30 cellular contexts compared by ENCODE assay signal in the genomic region with DNA sequence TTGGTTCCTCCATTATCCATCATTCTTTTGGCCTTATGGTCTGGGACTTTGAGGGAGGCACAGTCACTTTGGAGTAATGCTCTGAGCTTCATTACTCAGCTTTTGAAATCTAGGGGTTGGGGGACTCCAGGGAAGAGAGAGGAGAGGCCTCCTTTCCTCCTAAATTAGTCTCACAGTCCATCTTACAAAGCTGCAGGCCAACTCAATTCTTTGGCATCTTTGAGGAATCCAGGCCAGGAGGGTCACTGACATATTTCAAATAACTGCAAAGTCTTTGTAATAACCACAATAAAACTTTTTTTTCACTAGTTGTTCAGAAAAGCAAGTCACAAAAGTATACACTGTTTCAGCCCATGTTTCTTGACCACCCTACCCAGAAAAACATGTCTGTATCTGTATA.
DNase-seq lines count a peak whose midpoint lies in the region; ATAC-seq and TF ChIP-seq lines count a peak whose summit lies in the region.
"Had no signal": no experiment of that assay in that cellular context is flagged by ENCODE, and none has a peak within 500 bp of the region (broad histone marks: within the 10 kb centered on the region; RNA-seq: fewer than 3 reads in every experiment).

No MANE protein-coding gene starts in this region.

- CTCF ChIA-PET in BJ (lab: Yijun Ruan, JAX) (no interaction called here), GM10248 (lab: Yijun Ruan, JAX) (no interaction called here)

- in situ Hi-C loops in brain microvascular endothelial cell (cut with HindIII; ENCODE audit: low pct_ligation_motif_present, low sequenced_read_pairs), result no loop called here

- no peaks in the 10 kb centered on the region for H3K27me3 ChIP-seq in BJ (ENCODE audit: control insufficient read depth, insufficient read depth, low read length)
- no peaks in the 10 kb centered on the region for H3K27me3 ChIP-seq in brain microvascular endothelial cell (replicated peaks)
- H3K27me3 ChIP-seq: gastroesophageal sphincter, thyroid gland had no signal

- TF ChIP-seq CTCF in BJ (IDR thresholded peaks at IDR 0.05; ENCODE audit: insufficient read depth, low read depth, low read length), result no peak
- TF ChIP-seq CTCF in brain microvascular endothelial cell (IDR thresholded peaks at IDR 0.05; ENCODE audit: low read depth, low read length, missing control alignments), result no peak
- TF ChIP-seq CTCF in GM10248 (IDR thresholded peaks at IDR 0.05; ENCODE audit: control extremely low read depth, extremely low read depth, low read depth, missing control alignments), result no peak

- H3K36me3 ChIP-seq in BJ (ENCODE audit: control insufficient read depth, insufficient read depth, low read length) (no peaks in the 10 kb centered on the region), brain microvascular endothelial cell (replicated peaks) (no peaks in the 10 kb centered on the region)
- H3K36me3 ChIP-seq: cardiac muscle cell, gastroesophageal sphincter, thyroid gland, WERI-Rb-1 had no signal

- peak; percentile 50 for DNase-seq in BJ (ENCODE audit: low read depth)
- DNase-seq in HS-5 (ENCODE audit: low read depth), result peak; percentile 57
- peak; percentile 36 for DNase-seq in brain microvascular endothelial cell
- peak; percentile 18 for DNase-seq in non-pigmented ciliary epithelial cell (ENCODE audit: low read depth)
- DNase-seq in stimulated activated naive CD4-positive, alpha-beta T cell treated with Interleukin-2 at 50 U/mL for 16 hours (lab: John Stamatoyannopoulos, UW), result no peak
- DNase-seq in cortex of kidney (lab: John Stamatoyannopoulos, UW), result no peak
- DNase-seq in GM10248 (ENCODE audit: extremely low spot score), result no peak
- DNase-seq: activated CD4-positive, alpha-beta T cell treated with anti-CD3 and anti-CD28 coated beads, Interleukin-2, amount 10 ng/mL, durations not matched to agents 24 days and 14 days; activated T-cell treated with anti-CD3 and anti-CD28 coated beads, Interleukin-2, amount 50 U/mL, for 1 hour; C1 segment of cervical spinal cord; COR-L47; DMS79; GOT3; hippocampal formation; left ventricle myocardium superior; naive thymus-derived CD4-positive, alpha-beta T cell; NCI-H1105; NCI-H1930; NCI-H524; nucleus accumbens; PC-3; Right ventricle myocardium superior; T1000; thyroid gland; WERI-Rb-1 had no signal

- H3K27ac ChIP-seq in brain microvascular endothelial cell, result no peak overlapping the region
- H3K27ac ChIP-seq: cardiac muscle cell, coronary artery, gastroesophageal sphincter, thyroid gland, WERI-Rb-1 had no signal

- POLR2A ChIA-PET in BJ (lab: Charles Lee), result no interaction called here
- POLR2A ChIA-PET in GM10248 (lab: Yijun Ruan, JAX), result no interaction called here

- H3K4me3 ChIP-seq in BJ (ENCODE audit: low read depth, low read length) (no peak overlapping the region), brain microvascular endothelial cell (ENCODE audit: low read depth, low read length) (no peak overlapping the region)
- H3K4me3 ChIP-seq: cardiac muscle cell, coronary artery, gastroesophageal sphincter, thyroid gland had no signal

- no peak for ATAC-seq in GM19395 (IDR thresholded peaks at IDR 0.05; ENCODE audit: unreplicated experiment)
- ATAC-seq: esophagus mucosa; gastroesophageal sphincter; left ventricle myocardium superior; naive thymus-derived CD4-positive, alpha-beta T cell; PC-3 had no signal

Comparison
In these comparisons a context has a peak if more than half of its experiments do, and no peak if none do; other contexts are left out.
1. DNase-seq: peak in BJ (single experiment), HS-5 (single experiment), brain microvascular endothelial cell (single experiment) and non-pigmented ciliary epithelial cell (single experiment); none in stimulated activated naive CD4-positive, alpha-beta T cell treated with Interleukin-2 at 50 U/mL for 16 hours (single experiment), cortex of kidney (single experiment) and GM10248 (single experiment).